ENCODE assay signal across 8 cellular contexts in the genomic region with DNA sequence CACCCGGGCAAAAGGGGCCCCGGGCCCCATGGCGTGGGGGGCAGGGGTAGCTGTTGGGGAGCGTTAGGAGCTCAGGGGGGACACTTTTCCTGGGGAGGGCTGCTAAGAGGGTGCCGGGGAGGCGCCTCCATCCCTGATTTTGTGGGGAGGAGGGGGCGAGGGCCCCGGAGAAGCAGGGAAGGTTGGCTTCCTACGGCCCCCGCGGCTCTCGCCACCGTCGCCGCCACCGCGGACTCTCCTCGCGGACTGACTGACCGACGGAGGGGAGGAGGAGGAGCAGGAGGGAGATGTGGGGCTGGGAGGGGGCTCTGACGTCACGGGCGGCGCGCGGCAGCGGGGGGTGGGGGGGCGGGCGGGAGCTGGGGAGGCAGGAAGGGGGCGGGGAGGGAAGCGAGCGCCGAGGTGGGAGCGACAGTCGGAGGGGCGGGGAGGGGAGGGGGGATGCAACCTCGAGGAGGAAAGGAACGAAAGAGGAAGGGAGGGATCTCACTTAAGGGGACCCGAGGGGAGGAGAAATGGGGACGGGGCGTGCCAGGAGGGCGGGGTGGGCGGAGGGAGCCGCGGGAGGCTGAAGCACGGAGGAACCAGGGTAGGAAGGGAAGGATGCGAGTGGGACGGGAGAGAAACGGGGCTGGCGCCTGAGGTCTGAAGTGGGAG. TPM values are rescaled to one million over a fixed set of nuclear protein-coding genes. Genes with fewer than 3 reads are reported as not detected.
DNase-seq lines count a peak whose midpoint lies in the region; ATAC-seq, FAIRE-seq and TF ChIP-seq lines count a peak whose summit lies in the region.

No MANE protein-coding gene starts in this region.

- no peaks in the 10 kb centered on the region for H3K9me3 ChIP-seq in A549
- H3K9me3 ChIP-seq in SJSA1 (replicated peaks) = no peaks in the 10 kb centered on the region
- no peaks in the 10 kb centered on the region for H3K9me3 ChIP-seq in neural cell (ENCODE audit: low read length)
- H3K9me3 ChIP-seq in testis = no peaks in the 10 kb centered on the region

- H3K79me2 ChIP-seq in neural cell (replicated peaks; ENCODE audit: insufficient read depth, low read length) = peaks cover 36% of the 10 kb centered on the region

- H3K27me3 ChIP-seq in SJSA1 (replicated peaks) (no peaks in the 10 kb centered on the region), neural cell (ENCODE audit: insufficient read depth, low read depth, low read length) (no peaks in the 10 kb centered on the region), testis (no peaks in the 10 kb centered on the region)

- CTCF ChIA-PET in A549 (lab: Yijun Ruan, JAX) = interaction anchor here (1.6 to 18.2 kb wide), 2 partner anchors 20 to 22 kb away, joined by 4 to 183 read pairs; no protein-coding TSS in a partner anchor

- TF ChIP-seq EP300 in A549 (IDR thresholded peaks at IDR 0.05) = no peak
- TF ChIP-seq EP300 in neural cell (conservative IDR thresholded peaks at IDR 0.05; ENCODE audit: poor library complexity, severe bottlenecking) = no peak

- FAIRE-seq in A549 (lab: Jason Lieb, UNC) (no peak), frontal cortex (lab: Jason Lieb, UNC) (no peak)

- peak; percentile 14 to 59; a peak in 5 of 6 replicates for ATAC-seq in A549
- no peak for ATAC-seq in GM21515 (IDR thresholded peaks at IDR 0.05; ENCODE audit: unreplicated experiment)

- TF ChIP-seq CTCF in A549 (IDR thresholded peaks at IDR 0.05) (no peak), neural cell (IDR thresholded peaks at IDR 0.05; ENCODE audit: poor library complexity, severe bottlenecking) (no peak), testis (IDR thresholded peaks at IDR 0.05) (no peak)

- DNase-seq in A549 (ENCODE audit: low read depth in 1 of 2, low spot score in 1 of 2) (peak; percentile 56 to 57), H4 (ENCODE audit: low spot score) (peak; percentile 85), SJSA1 (ENCODE audit: low read depth in 1 of 2, low spot score in 2 of 2) (peak in 1 of 2 experiments; percentile 83), frontal cortex (ENCODE audit: low spot score in 2 of 2) (peak; percentile 85 to 87), testis (peak; percentile 68)
- DNase-seq in activated naive CD4-positive, alpha-beta T cell treated with anti-CD3 and anti-CD28 coated beads, Interleukin-2, amount 50 U/mL, for 16 hours = peak; percentile 43

- H3K4me3 ChIP-seq in A549 (peak overlapping the region; percentile 56), SJSA1 (peak overlapping the region; percentile 44), neural cell (ENCODE audit: low read length) (peak overlapping the region; percentile 69), testis (peak overlapping the region; percentile 63 to 68)

- TF ChIP-seq POLR2A in A549 (IDR thresholded peaks at IDR 0.05; ENCODE audit: low read length) = no peak
- TF ChIP-seq POLR2A in testis (IDR thresholded peaks at IDR 0.05) = no peak

- H3K9ac ChIP-seq in neural cell (ENCODE audit: low read length) = peak overlapping the region; percentile 96

- TF ChIP-seq RAD21 in A549 (conservative IDR thresholded peaks at IDR 0.05 in 1 of 2, IDR thresholded peaks at IDR 0.05 in 1 of 2) (no peak), neural cell (conservative IDR thresholded peaks at IDR 0.05) (no peak)

- WGBS in A549 (ENCODE audit: missing lambda C conversion rate) = 4% methylated on average over 22 of the region's 51 CpGs
- 0 to 1% methylated on average over 13 to 41 of the region's 51 CpGs for WGBS in testis, 2 donors

- H3K27ac ChIP-seq in A549 (peak overlapping the region; percentile 67 to 86), SJSA1 (0 out of 2 replicates have a peak overlapping the region, but pooled peaks have one; percentile 36), neural cell (ENCODE audit: low read length) (peak overlapping the region; percentile 90), testis (peak overlapping the region; percentile 67 to 70)

- H2AFZ ChIP-seq in neural cell (ENCODE audit: low read depth, low read length) = no peak overlapping the region

- no peaks in the 10 kb centered on the region for H3K9me2 ChIP-seq in neural cell (ENCODE audit: insufficient read depth, low read length)

- H3K36me3 ChIP-seq in SJSA1 (no peaks in the 10 kb centered on the region; the same call in 1 of the 2 replicates), neural cell (ENCODE audit: insufficient read depth, low read length) (peaks cover 5% of the 10 kb centered on the region), testis (ENCODE audit: low read depth, missing control alignments) (no peaks in the 10 kb centered on the region)

- H3K4me2 ChIP-seq in A549 (peak overlapping the region; percentile 99), neural cell (ENCODE audit: low read length) (peak overlapping the region; percentile 83)

- H3K4me1 ChIP-seq in A549 (peaks cover 14% of the 10 kb centered on the region), SJSA1 (replicated peaks) (peaks cover 20% of the 10 kb centered on the region), testis (peaks cover 10% of the 10 kb centered on the region)

- no peaks in the 10 kb centered on the region for H4K20me1 ChIP-seq in neural cell (ENCODE audit: insufficient read depth)

- H3F3A ChIP-seq in neural cell (ENCODE audit: insufficient read depth, low read length, poor library complexity, severe bottlenecking) = no peaks in the 10 kb centered on the region

- POLR2A ChIA-PET in A549 (lab: Yijun Ruan, JAX) = interaction anchor here (0.6 kb wide), 1 partner anchor 870 kb away, joined by 3 read pairs; no protein-coding TSS in a partner anchor

- intact Hi-C loops in testis (cut with DNase I; ENCODE audit: low total_unique reads) = no loop called here

TF ChIP-seq in A549, 52 proteins besides CTCF, POLR2A, EP300 and RAD21 (continues in another document):
- TF ChIP-seq TP53 (CRISPR knock-in tag; IDR thresholded peaks at IDR 0.05) (no peak), SMC3 (IDR thresholded peaks at IDR 0.05) (no peak), ESRRA (IDR thresholded peaks at IDR 0.05; ENCODE audit: borderline replicate concordance, low read length) (no peak), JUN (IDR thresholded peaks at IDR 0.05) (no peak), CBX2 (IDR thresholded peaks at IDR 0.05; ENCODE audit: borderline replicate concordance, low read depth) (no peak)

TF ChIP-seq in neural cell, 6 proteins besides CTCF, POLR2A, EP300 and RAD21 (continues in another document):
- TF ChIP-seq POLR2AphosphoS5 (IDR thresholded peaks at IDR 0.05) (peak; percentile 74), TAF1 (IDR thresholded peaks at IDR 0.05; ENCODE audit: low read depth) (no peak), EZH2 (IDR thresholded peaks at IDR 0.05; ENCODE audit: borderline replicate concordance, insufficient read depth, low read length, poor library complexity, severe bottlenecking) (no peak), SMC3 (conservative IDR thresholded peaks at IDR 0.05; ENCODE audit: poor library complexity) (no peak), MXI1 (conservative IDR thresholded peaks at IDR 0.05; ENCODE audit: poor library complexity, severe bottlenecking) (no peak)

RNA-seq across cellular contexts. Expression of a gene that starts 5.1 kb away (rescaled TPM):
- polyA plus RNA-seq in A549 (2011; rRNA removed) (6.8 and 11.0 TPM in 2 replicates), A549 (2017; fragmentation: RNase III; extraction: RNeasy Plus Mini Kit Qiagen cat#74134 plus additional on column Dnase treatment) (8.2 to 9.7 TPM (median 9.0 TPM) in 3 replicates), neural cell (108 and 120 TPM in 2 replicates), testis (ENCODE audit: insufficient read depth, low read depth, low replicate concordance) (16.8 TPM)
- polyA plus RNA-seq in A549 (2012; cell fraction: cytosol; rRNA removed) = 6.1 and 6.5 TPM in 2 replicates
- polyA plus RNA-seq in A549 (2012; cell fraction: nucleus; rRNA removed) = 40.3 and 57.4 TPM in 2 replicates
- 7.9 and 13.0 TPM in 2 replicates for polyA minus RNA-seq in A549 (2011; rRNA and poly(A)+ RNA removed)
- total RNA-seq in H4 (2014; rRNA removed; shearing (Covaris generic)) = 3.8 and 3.9 TPM in 2 replicates
- total RNA-seq in SJSA1 (2014; rRNA removed; shearing (Covaris generic)) = 2.8 and 3.5 TPM in 2 replicates
- total RNA-seq in frontal cortex (72.2 TPM), testis (10 to 100 TPM; 26.2 to 29.9 TPM)
- 212 and 216 TPM in 2 replicates for polyA minus RNA-seq in neural cell

RNA-seq across cellular contexts. Expression of a gene that starts 29.0 kb away (rescaled TPM):
- polyA plus RNA-seq in A549 (2011; rRNA removed) (not detected in 2 replicates), A549 (2017; fragmentation: RNase III; extraction: RNeasy Plus Mini Kit Qiagen cat#74134 plus additional on column Dnase treatment) (not detected in 3 replicates), neural cell (not detected in 2 replicates), testis (ENCODE audit: insufficient read depth, low read depth, low replicate concordance) (0.36 TPM)
- not detected in 2 replicates for polyA plus RNA-seq in A549 (2012; cell fraction: cytosol; rRNA removed)
- polyA plus RNA-seq in A549 (2012; cell fraction: nucleus; rRNA removed) = not detected in 2 replicates
- not detected in 2 replicates for polyA minus RNA-seq in A549 (2011; rRNA and poly(A)+ RNA removed)
- total RNA-seq in H4 (2014; rRNA removed; shearing (Covaris generic)) = not detected in 2 replicates
- not detected in 2 replicates for total RNA-seq in SJSA1 (2014; rRNA removed; shearing (Covaris generic))
- total RNA-seq in frontal cortex (under 0.01 TPM), testis (under 1 TPM in 1 of 2 donors, not detected in 1; 0.19 TPM)
- 0.49 TPM in 1 of 2 replicates, not detected in the other for polyA minus RNA-seq in neural cell

RNA-seq across cellular contexts. Expression of a gene that starts 43.0 kb away (rescaled TPM):
- polyA plus RNA-seq in A549 (2011; rRNA removed) (not detected in 2 replicates), A549 (2017; fragmentation: RNase III; extraction: RNeasy Plus Mini Kit Qiagen cat#74134 plus additional on column Dnase treatment) (not detected in 3 replicates), neural cell (not detected in 2 replicates), testis (ENCODE audit: insufficient read depth, low read depth, low replicate concordance) (3.7 TPM)
- polyA plus RNA-seq in A549 (2012; cell fraction: cytosol; rRNA removed) = not detected in 2 replicates
- polyA plus RNA-seq in A549 (2012; cell fraction: nucleus; rRNA removed) = not detected in 2 replicates
- not detected in 2 replicates for polyA minus RNA-seq in A549 (2011; rRNA and poly(A)+ RNA removed)
- not detected in 2 replicates for total RNA-seq in H4 (2014; rRNA removed; shearing (Covaris generic))
- not detected in 2 replicates for total RNA-seq in SJSA1 (2014; rRNA removed; shearing (Covaris generic))
- total RNA-seq in frontal cortex (not detected), testis (under 1 TPM; 0.25 to 0.63 TPM)
- polyA minus RNA-seq in neural cell = not detected in 2 replicates

RNA-seq across cellular contexts. Expression of a gene that starts 53.1 kb away (rescaled TPM):
- polyA plus RNA-seq in A549 (2011; rRNA removed) = 0.07 and 0.08 TPM in 2 replicates
- polyA plus RNA-seq in A549 (2012; cell fraction: cytosol; rRNA removed) = not detected in 2 replicates
- polyA plus RNA-seq in A549 (2012; cell fraction: nucleus; rRNA removed) = 0.05 and 0.11 TPM in 2 replicates
- polyA plus RNA-seq in A549 (2017; fragmentation: RNase III; extraction: RNeasy Plus Mini Kit Qiagen cat#74134 plus additional on column Dnase treatment) = not detected in 3 replicates
- not detected in 2 replicates for polyA minus RNA-seq in A549 (2011; rRNA and poly(A)+ RNA removed)
- not detected in 2 replicates for total RNA-seq in H4 (2014; rRNA removed; shearing (Covaris generic))
- total RNA-seq in SJSA1 (2014; rRNA removed; shearing (Covaris generic)) = not detected in 2 replicates
- not detected for total RNA-seq in frontal cortex
- not detected in 2 replicates for polyA plus RNA-seq in neural cell
- not detected in 2 replicates for polyA minus RNA-seq in neural cell
- 1 to 10 TPM; 1.4 to 1.6 TPM for total RNA-seq in testis
- polyA plus RNA-seq in testis (ENCODE audit: insufficient read depth, low read depth, low replicate concordance) = 0.91 TPM

Comparison
In these comparisons a context has a peak if more than half of its experiments do, and no peak if none do; other contexts are left out.
1. H3K27ac ChIP-seq: peak in every context shown above with its lines; median percentile 90 in neural cell; 76 in A549; 68 in testis; 36 in SJSA1.